Comparison of ENCODE assay signal across 2 cellular contexts in the genomic region with DNA sequence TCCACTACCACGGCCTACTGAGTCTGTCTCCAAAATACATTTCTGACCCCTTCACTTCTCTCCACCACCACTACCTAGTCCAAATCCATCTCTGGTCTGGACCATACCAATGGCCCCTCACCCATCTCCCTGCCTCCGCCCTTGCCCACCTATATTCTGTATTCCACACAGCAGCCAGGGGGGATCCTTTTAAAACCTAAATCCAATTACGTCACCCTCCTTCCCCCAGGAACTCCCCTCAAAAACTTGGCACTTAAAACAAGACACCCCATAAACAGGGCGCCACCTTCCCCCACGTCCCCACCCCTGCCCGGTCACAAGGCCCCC.
TF ChIP-seq lines count a peak whose summit lies in the region.

No MANE protein-coding gene starts in this region.

TF ChIP-seq in SK-N-SH, 30 proteins besides CTCF, POLR2A, EP300 and RAD21 (continued from another document):
- TF ChIP-seq USF1 (IDR thresholded peaks at IDR 0.05; ENCODE audit: borderline replicate concordance, low read depth): no peak
- no peak for TF ChIP-seq NRF1 (IDR thresholded peaks at IDR 0.05; ENCODE audit: low read depth, low read length)
- TF ChIP-seq FOXM1 (IDR thresholded peaks at IDR 0.05; ENCODE audit: low read depth): no peak
- TF ChIP-seq ELF1 (IDR thresholded peaks at IDR 0.05): no peak
- TF ChIP-seq RCOR1 (IDR thresholded peaks at IDR 0.05; ENCODE audit: low read length): no peak
- TF ChIP-seq GABPA (IDR thresholded peaks at IDR 0.05; ENCODE audit: low read depth): no peak
- no peak for TF ChIP-seq TCF12 (IDR thresholded peaks at IDR 0.05)
- no peak for TF ChIP-seq FOSL2 (IDR thresholded peaks at IDR 0.05; ENCODE audit: borderline replicate concordance, low read depth)
- no peak for TF ChIP-seq FOXJ3 (CRISPR knock-in tag; IDR thresholded peaks at IDR 0.05)
- no peak for TF ChIP-seq RXRA (IDR thresholded peaks at IDR 0.05; ENCODE audit: borderline replicate concordance, low read depth)
- TF ChIP-seq IRF3 (IDR thresholded peaks at IDR 0.05; ENCODE audit: low read depth, low read length): no peak
- TF ChIP-seq, protein P1, sequence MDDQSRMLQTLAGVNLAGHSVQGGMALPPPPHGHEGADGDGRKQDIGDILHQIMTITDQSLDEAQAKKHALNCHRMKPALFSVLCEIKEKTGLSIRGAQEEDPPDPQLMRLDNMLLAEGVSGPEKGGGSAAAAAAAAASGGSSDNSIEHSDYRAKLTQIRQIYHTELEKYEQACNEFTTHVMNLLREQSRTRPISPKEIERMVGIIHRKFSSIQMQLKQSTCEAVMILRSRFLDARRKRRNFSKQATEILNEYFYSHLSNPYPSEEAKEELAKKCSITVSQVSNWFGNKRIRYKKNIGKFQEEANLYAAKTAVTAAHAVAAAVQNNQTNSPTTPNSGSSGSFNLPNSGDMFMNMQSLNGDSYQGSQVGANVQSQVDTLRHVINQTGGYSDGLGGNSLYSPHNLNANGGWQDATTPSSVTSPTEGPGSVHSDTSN (IDR thresholded peaks at IDR 0.05): no peak

TF ChIP-seq in SK-N-SH treated with all-trans-retinoic acid at 6 μM for 48 hours, 23 proteins besides CTCF, POLR2A, EP300 and RAD21 (continued from another document):
- TF ChIP-seq TOX (CRISPR knock-in tag; IDR thresholded peaks at IDR 0.05; ENCODE audit: borderline replicate concordance) (no peak), ZC3H10 (CRISPR knock-in tag; IDR thresholded peaks at IDR 0.05) (no peak), OSR1 (CRISPR knock-in tag; IDR thresholded peaks at IDR 0.05) (no peak), RARB (CRISPR knock-in tag; IDR thresholded peaks at IDR 0.05) (no peak), SNAI2 (CRISPR knock-in tag; IDR thresholded peaks at IDR 0.05) (no peak)
- TF ChIP-seq, protein P2, sequence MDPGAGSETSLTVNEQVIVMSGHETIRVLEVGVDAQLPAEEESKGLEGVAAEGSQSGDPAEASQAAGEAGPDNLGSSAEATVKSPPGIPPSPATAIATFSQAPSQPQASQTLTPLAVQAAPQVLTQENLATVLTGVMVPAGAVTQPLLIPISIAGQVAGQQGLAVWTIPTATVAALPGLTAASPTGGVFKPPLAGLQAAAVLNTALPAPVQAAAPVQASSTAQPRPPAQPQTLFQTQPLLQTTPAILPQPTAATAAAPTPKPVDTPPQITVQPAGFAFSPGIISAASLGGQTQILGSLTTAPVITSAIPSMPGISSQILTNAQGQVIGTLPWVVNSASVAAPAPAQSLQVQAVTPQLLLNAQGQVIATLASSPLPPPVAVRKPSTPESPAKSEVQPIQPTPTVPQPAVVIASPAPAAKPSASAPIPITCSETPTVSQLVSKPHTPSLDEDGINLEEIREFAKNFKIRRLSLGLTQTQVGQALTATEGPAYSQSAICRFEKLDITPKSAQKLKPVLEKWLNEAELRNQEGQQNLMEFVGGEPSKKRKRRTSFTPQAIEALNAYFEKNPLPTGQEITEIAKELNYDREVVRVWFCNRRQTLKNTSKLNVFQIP (CRISPR knock-in tag; IDR thresholded peaks at IDR 0.05; ENCODE audit: borderline replicate concordance, low read depth): no peak
- TF ChIP-seq, protein P3, sequence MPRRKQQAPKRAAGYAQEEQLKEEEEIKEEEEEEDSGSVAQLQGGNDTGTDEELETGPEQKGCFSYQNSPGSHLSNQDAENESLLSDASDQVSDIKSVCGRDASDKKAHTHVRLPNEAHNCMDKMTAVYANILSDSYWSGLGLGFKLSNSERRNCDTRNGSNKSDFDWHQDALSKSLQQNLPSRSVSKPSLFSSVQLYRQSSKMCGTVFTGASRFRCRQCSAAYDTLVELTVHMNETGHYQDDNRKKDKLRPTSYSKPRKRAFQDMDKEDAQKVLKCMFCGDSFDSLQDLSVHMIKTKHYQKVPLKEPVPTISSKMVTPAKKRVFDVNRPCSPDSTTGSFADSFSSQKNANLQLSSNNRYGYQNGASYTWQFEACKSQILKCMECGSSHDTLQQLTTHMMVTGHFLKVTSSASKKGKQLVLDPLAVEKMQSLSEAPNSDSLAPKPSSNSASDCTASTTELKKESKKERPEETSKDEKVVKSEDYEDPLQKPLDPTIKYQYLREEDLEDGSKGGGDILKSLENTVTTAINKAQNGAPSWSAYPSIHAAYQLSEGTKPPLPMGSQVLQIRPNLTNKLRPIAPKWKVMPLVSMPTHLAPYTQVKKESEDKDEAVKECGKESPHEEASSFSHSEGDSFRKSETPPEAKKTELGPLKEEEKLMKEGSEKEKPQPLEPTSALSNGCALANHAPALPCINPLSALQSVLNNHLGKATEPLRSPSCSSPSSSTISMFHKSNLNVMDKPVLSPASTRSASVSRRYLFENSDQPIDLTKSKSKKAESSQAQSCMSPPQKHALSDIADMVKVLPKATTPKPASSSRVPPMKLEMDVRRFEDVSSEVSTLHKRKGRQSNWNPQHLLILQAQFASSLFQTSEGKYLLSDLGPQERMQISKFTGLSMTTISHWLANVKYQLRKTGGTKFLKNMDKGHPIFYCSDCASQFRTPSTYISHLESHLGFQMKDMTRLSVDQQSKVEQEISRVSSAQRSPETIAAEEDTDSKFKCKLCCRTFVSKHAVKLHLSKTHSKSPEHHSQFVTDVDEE (CRISPR knock-in tag; IDR thresholded peaks at IDR 0.05): no peak
